Comparison of ENCODE assay signal across 8 cellular contexts in genomic region chr12:79927772-79928474, GRCh38. TPM values are rescaled to one million over a fixed set of nuclear protein-coding genes. Genes with fewer than 3 reads are reported as not detected.
A peak's percentile ranks its signal among the peaks of the same experiment; 100 is the strongest.
DNase-seq lines count a peak whose midpoint lies in the region; ATAC-seq, FAIRE-seq and TF ChIP-seq lines count a peak whose summit lies in the region.

No MANE protein-coding gene starts in this region.

- no peaks in the 10 kb centered on the region for H3K27me3 Mint-ChIP-seq in brain

- peaks cover 69% of the 10 kb centered on the region for H3K4me1 Mint-ChIP-seq in brain

- peaks cover 0 to 7% (median 3%) of the 10 kb centered on the region in 5 experiments for H3K9me3 Mint-ChIP-seq in brain

- DNase-seq in SKM-1 treated with dmso at 0.1 percent for 144 hours (lab: John Stamatoyannopoulos, UW; ENCODE audit: unreplicated experiment) (peak; percentile 43), SKM-1 (lab: John Stamatoyannopoulos, UW; ENCODE audit: unreplicated experiment) (no peak), RCC 7860 (ENCODE audit: low spot score) (peak; percentile 20), stromal cell of bone marrow (ENCODE audit: low read depth) (peak; percentile 11), DMS79 treated with DMSO at 0.1 percent for 48 hours (lab: John Stamatoyannopoulos, UW) (no peak), sciatic nerve (ENCODE audit: low spot score) (no peak)

- peak overlapping the region in 1 of 5 experiments; percentile 54 for H3K4me3 Mint-ChIP-seq in brain

- H3K36me3 Mint-ChIP-seq in brain: peaks cover 24% of the 10 kb centered on the region

- TF ChIP-seq CTCF in brain (conservative IDR thresholded peaks at IDR 0.05): no peak

- FAIRE-seq in RCC 7860 (lab: Jason Lieb, UNC): peak; percentile 15

- H3K27ac Mint-ChIP-seq in brain: peak overlapping the region in 3 of 5 experiments; percentile 33 to 58 (median 43)

- ATAC-seq in HG02852 (IDR thresholded peaks at IDR 0.05; ENCODE audit: unreplicated experiment): peak; percentile 97
- ATAC-seq in sciatic nerve: no peak

- intact Hi-C loops in sciatic nerve (cut with DNase I): no loop called here

RNA-seq across cellular contexts. Expression of gene PPP1R12A, which starts 7.0 kb away (rescaled TPM):
- 10.8 TPM for polyA plus RNA-seq in brain (ENCODE audit: insufficient read depth, low read depth, low replicate concordance)
- total RNA-seq in sciatic nerve: 143 TPM

Comparison
In these comparisons a context has a peak if more than half of its experiments do, and no peak if none do; other contexts are left out.
1. DNase-seq: peak in SKM-1 treated with dmso at 0.1 percent for 144 hours (single experiment), RCC 7860 (single experiment) and stromal cell of bone marrow (single experiment); none in SKM-1 (single experiment), DMS79 treated with DMSO at 0.1 percent for 48 hours (single experiment) and sciatic nerve (single experiment).